Comparison of ENCODE assay signal across 8 cellular contexts in genomic region chr14:87992720-87993484, GRCh38. TPM values are rescaled to one million over a fixed set of nuclear protein-coding genes. Genes with fewer than 3 reads are reported as not detected.
DNase-seq lines count a peak whose midpoint lies in the region; ATAC-seq and TF ChIP-seq lines count a peak whose summit lies in the region.

TSS of gene GALC (minus strand) at chr14:87993182. CDS start at chr14:87993164, 18 bp downstream.

- DNase-seq in D341Med (ENCODE audit: low spot score) (peak; percentile 35), SHP77 treated with DMSO at 0.1 percent for 48 hours (lab: John Stamatoyannopoulos, UW) (peak; percentile 53), activated gamma-delta T cell treated with Interleukin-2 at 50 U/mL for 16 hours (peak; percentile 95), fibroblast of the aortic adventitia (ENCODE audit: low read depth) (peak; percentile 85), nephron progenitor cell (peak; percentile 90)

- H3K4me3 Mint-ChIP-seq in IgD-negative memory B cell: peak within 1 kb of the TSS; percentile 97 to 98 (median 97)
- H3K4me3 Mint-ChIP-seq in nephron progenitor cell: peak within 1 kb of the TSS; percentile 93
- peak within 1 kb of the TSS; percentile 91 for H3K4me3 Mint-ChIP-seq in stimulated activated naive CD8-positive, alpha-beta T cell treated with anti-CD3 and anti-CD28 coated beads, Interleukin-15, Interleukin-2, amounts not matched to agents 100 ng/mL and 50 ng/mL, for 24 hours

- peaks cover 29 to 43% (median 37%) of the 10 kb centered on the region in 3 donors for H3K4me1 Mint-ChIP-seq in IgD-negative memory B cell
- H3K4me1 Mint-ChIP-seq in nephron progenitor cell: peaks cover 29% of the 10 kb centered on the region
- H3K4me1 Mint-ChIP-seq in stimulated activated naive CD8-positive, alpha-beta T cell treated with anti-CD3 and anti-CD28 coated beads, Interleukin-15, Interleukin-2, amounts not matched to agents 100 ng/mL and 50 ng/mL, for 24 hours (ENCODE audit: low read depth): peaks cover 65% of the 10 kb centered on the region

- peak; percentile 87 for ATAC-seq in GM21423 (IDR thresholded peaks at IDR 0.05; ENCODE audit: unreplicated experiment)

- H3K9me3 Mint-ChIP-seq in IgD-negative memory B cell (peaks cover 0 to 1% (median 0%) of the 10 kb centered on the region in 3 donors), nephron progenitor cell (peaks cover 10% of the 10 kb centered on the region)
- no peaks in the 10 kb centered on the region for H3K9me3 Mint-ChIP-seq in stimulated activated naive CD8-positive, alpha-beta T cell treated with anti-CD3 and anti-CD28 coated beads, Interleukin-15, Interleukin-2, amounts not matched to agents 100 ng/mL and 50 ng/mL, for 24 hours

- H3K4me3 ChIP-seq in fibroblast of the aortic adventitia (ENCODE audit: low read depth, low read length): peak within 1 kb of the TSS; percentile 64

- H3K36me3 Mint-ChIP-seq in IgD-negative memory B cell (peaks cover 3% of the 10 kb centered on the region), nephron progenitor cell (ENCODE audit: low read depth) (no peaks in the 10 kb centered on the region)
- H3K36me3 Mint-ChIP-seq in stimulated activated naive CD8-positive, alpha-beta T cell treated with anti-CD3 and anti-CD28 coated beads, Interleukin-15, Interleukin-2, amounts not matched to agents 100 ng/mL and 50 ng/mL, for 24 hours (ENCODE audit: low read depth): no peaks in the 10 kb centered on the region

- TF ChIP-seq CTCF in fibroblast of the aortic adventitia (IDR thresholded peaks at IDR 0.05; ENCODE audit: insufficient read depth, low read length): no peak
- TF ChIP-seq CTCF in nephron progenitor cell (IDR thresholded peaks at IDR 0.05): no peak

- H3K27me3 Mint-ChIP-seq in IgD-negative memory B cell (no peaks in the 10 kb centered on the region), nephron progenitor cell (ENCODE audit: low read depth, poor library complexity) (peaks cover 3% of the 10 kb centered on the region)
- H3K27me3 Mint-ChIP-seq in stimulated activated naive CD8-positive, alpha-beta T cell treated with anti-CD3 and anti-CD28 coated beads, Interleukin-15, Interleukin-2, amounts not matched to agents 100 ng/mL and 50 ng/mL, for 24 hours: no peaks in the 10 kb centered on the region

- H3K27ac Mint-ChIP-seq in IgD-negative memory B cell (peak within 1 kb of the TSS; percentile 95 to 99 (median 99)), nephron progenitor cell (peak within 1 kb of the TSS; percentile 92)
- H3K27ac Mint-ChIP-seq in stimulated activated naive CD8-positive, alpha-beta T cell treated with anti-CD3 and anti-CD28 coated beads, Interleukin-15, Interleukin-2, amounts not matched to agents 100 ng/mL and 50 ng/mL, for 24 hours: peak within 1 kb of the TSS; percentile 95

RNA-seq across cellular contexts. Expression of gene GALC, which starts in this region (rescaled TPM):
- polyA plus RNA-seq in IgD-negative memory B cell: 4.2 TPM
- total RNA-seq in fibroblast of the aortic adventitia (ENCODE audit: low replicate concordance): 18.4 and 19.2 TPM in 2 replicates

Comparison
In these comparisons a context has a peak if more than half of its experiments do, and no peak if none do; other contexts are left out.
1. Peak in every context shown above with its lines: DNase-seq, ATAC-seq and H3K4me3 ChIP-seq.
2. DNase-seq: peak in every context shown above with its lines; median percentile 95 in activated gamma-delta T cell treated with Interleukin-2 at 50 U/mL for 16 hours; 90 in nephron progenitor cell; 85 in fibroblast of the aortic adventitia; 53 in SHP77 treated with DMSO at 0.1 percent for 48 hours; 35 in D341Med.